21 cellular contexts compared by ENCODE assay signal in the genomic region with DNA sequence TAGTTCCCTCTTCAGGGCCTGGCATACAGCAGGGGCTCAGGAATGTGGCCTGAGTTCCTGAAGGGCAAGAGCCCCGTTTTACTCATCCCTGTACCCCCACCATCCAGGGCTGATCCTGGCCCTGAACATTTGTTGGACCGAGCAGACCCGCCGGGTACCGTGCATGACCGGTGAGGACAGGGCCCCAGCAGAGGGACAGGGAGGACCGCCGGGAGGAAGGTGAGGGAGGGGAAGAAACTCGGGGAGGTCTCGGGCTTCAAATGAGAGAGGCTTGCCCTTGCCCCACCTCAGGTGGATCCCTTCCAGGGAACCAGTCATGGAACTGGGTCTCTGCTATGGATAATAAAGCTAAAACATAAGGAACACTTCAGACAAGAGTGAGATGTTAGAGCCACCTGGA.
DNase-seq lines count a peak whose midpoint lies in the region; ATAC-seq, FAIRE-seq and TF ChIP-seq lines count a peak whose summit lies in the region.
"Had no signal": no experiment of that assay in that cellular context is flagged by ENCODE, and none has a peak within 500 bp of the region (broad histone marks: within the 10 kb centered on the region; RNA-seq: fewer than 3 reads in every experiment).

No MANE protein-coding gene starts in this region.

- H3K4me3 ChIP-seq in HEK293 (ENCODE audit: low read depth, low read length) (no peak overlapping the region), K562 (no peak overlapping the region), kidney (ENCODE audit: low read length in 2 of 2) (no peak overlapping the region)
- H3K4me3 ChIP-seq: BLaER1 had no signal

- H3K9me1 ChIP-seq in K562 (ENCODE audit: control insufficient read depth, insufficient read depth, low read length): no peaks in the 10 kb centered on the region

- TF ChIP-seq CTCF in HEK293 (tag by site-specific recombination; IDR thresholded peaks at IDR 0.05) (no peak), K562 (IDR thresholded peaks at IDR 0.05 in 2 of 3, conservative IDR thresholded peaks at IDR 0.05 in 1 of 3; ENCODE audit: insufficient read depth in 2 of 3, low read depth in 1 of 3, low read length in 3 of 3) (no peak), kidney (IDR thresholded peaks at IDR 0.05; ENCODE audit: borderline replicate concordance, extremely low read depth, insufficient read depth) (no peak)

- H3K9me3 ChIP-seq in HEK293 (ENCODE audit: control insufficient read depth, insufficient read depth, low read depth, low read length) (no peaks in the 10 kb centered on the region), K562 (replicated peaks; ENCODE audit: control insufficient read depth, insufficient read depth, low read depth, low read length) (no peaks in the 10 kb centered on the region), kidney (ENCODE audit: control insufficient read depth in 1 of 2, low read length in 2 of 2) (no peaks in the 10 kb centered on the region)
- H3K9me3 ChIP-seq: BE2C, BLaER1 had no signal

- POLR2A ChIA-PET in HEK293 (lab: Yijun Ruan, JAX) (no interaction called here), K562 (lab: Yijun Ruan, JAX) (no interaction called here)

- no peak for TF ChIP-seq EP300 in K562 (IDR thresholded peaks at IDR 0.05; ENCODE audit: low read length)

- in situ Hi-C loops in K562 (cut with MboI): no loop called here

- H3K36me3 ChIP-seq in HEK293 (ENCODE audit: control insufficient read depth in 2 of 2, insufficient read depth in 1 of 2, low read length in 2 of 2) (no peaks in the 10 kb centered on the region), K562 (ENCODE audit: control insufficient read depth, insufficient read depth, low read length) (no peaks in the 10 kb centered on the region), kidney (ENCODE audit: control insufficient read depth in 1 of 2, insufficient read depth in 2 of 2, low read length in 2 of 2) (no peaks in the 10 kb centered on the region)
- H3K36me3 ChIP-seq: BE2C, BLaER1 had no signal

- FAIRE-seq in K562 (lab: Jason Lieb, UNC) (no peak), kidney (lab: Jason Lieb, UNC) (no peak)
- FAIRE-seq: A204.1, D721Med, G401.6, GM12891, GM19239 had no signal

- TF ChIP-seq POLR2A in K562 (conservative IDR thresholded peaks at IDR 0.05): no peak

- no peak for DNase-seq in K562 (ENCODE audit: extremely low read depth in 1 of 4, low spot score in 3 of 4)
- peak; percentile 39 for DNase-seq in kidney
- no peak for DNase-seq in NCI-H1417 treated with DMSO at 0.1 percent for 48 hours (lab: John Stamatoyannopoulos, UW)
- DNase-seq in H4 (ENCODE audit: low spot score): no peak
- DNase-seq: 8988T; ACHN; BE2C; C1 segment of cervical spinal cord; CD4-positive, alpha-beta memory T cell; CD4-positive, CD25-positive, alpha-beta regulatory T cell; CD8-positive, alpha-beta memory T cell; COR-L47; DMS79 treated with DMSO at 0.1 percent for 48 hours; GF-D8 had no signal

- H3K27ac ChIP-seq in HEK293 (ENCODE audit: extremely low read depth, low read depth, low read length): no peak overlapping the region
- H3K27ac ChIP-seq in K562 (ENCODE audit: extremely low read depth, low read depth, low read length): no peak overlapping the region
- H3K27ac ChIP-seq in kidney (ENCODE audit: low read depth in 2 of 2, low read length in 2 of 2): no peak overlapping the region
- H3K27ac ChIP-seq: BLaER1 had no signal

- WGBS in K562 (ENCODE audit: insufficient coverage, low coverage, missing lambda C conversion rate): 1% methylated on average over 10 of the region's 10 CpGs

- no peak overlapping the region for H3K4me2 ChIP-seq in K562 (ENCODE audit: insufficient read depth, low read length)
- H3K4me2 ChIP-seq: BLaER1 had no signal

- peaks cover 0 to 8% of the 10 kb centered on the region in 2 experiments; a peak in 2 of 5 replicates for H3K27me3 ChIP-seq in K562 (ENCODE audit: control insufficient read depth in 2 of 2, insufficient read depth in 2 of 2, low read length in 2 of 2)
- H3K27me3 ChIP-seq: BE2C, BLaER1 had no signal

- no peak overlapping the region for H2AFZ ChIP-seq in K562 (ENCODE audit: low read depth, low read length)

- H3K4me1 ChIP-seq in HEK293 (ENCODE audit: control insufficient read depth, insufficient read depth, low read length) (no peaks in the 10 kb centered on the region), K562 (replicated peaks in 1 of 2; ENCODE audit: control insufficient read depth in 2 of 2, insufficient read depth in 2 of 2, low read length in 2 of 2) (no peaks in the 10 kb centered on the region), kidney (ENCODE audit: control insufficient read depth in 1 of 2, insufficient read depth in 1 of 2, low read depth in 1 of 2, low read length in 2 of 2) (no peaks in the 10 kb centered on the region)
- H3K4me1 ChIP-seq: BE2C had no signal

- H4K20me1 ChIP-seq in K562 (replicated peaks; ENCODE audit: control insufficient read depth, insufficient read depth, low read length): 0 out of 2 replicates have a peak, but pooled peaks cover 7% of the 10 kb centered on the region
- H4K20me1 ChIP-seq: BLaER1 had no signal

- intact Hi-C loops in K562 (cut with micrococcal nuclease) (no loop called here), kidney (cut with DNase I) (no loop called here)

- H3K9ac ChIP-seq in K562 (ENCODE audit: insufficient read depth in 1 of 2, low read depth in 2 of 2, low read length in 2 of 2) (no peak overlapping the region), kidney (ENCODE audit: low read length in 2 of 2) (no peak overlapping the region)
- H3K9ac ChIP-seq: BLaER1 had no signal

- H3K79me2 ChIP-seq in K562 (ENCODE audit: control insufficient read depth, insufficient read depth, low read length): no peaks in the 10 kb centered on the region

- BruUV-seq in K562 (replicated peaks; lab: Mats Ljungman, UMichigan): no TSS peak

- CTCF ChIA-PET in HEK293 (lab: Yijun Ruan, JAX) (interaction anchor here (4.8 kb wide), 1 partner anchor 14 kb away, joined by 21 read pairs; no protein-coding TSS in a partner anchor), K562 (lab: Yijun Ruan, JAX; ENCODE audit: low intra/inter-chr PET ratio) (no interaction called here)

- ATAC-seq in K562: no peak

- no peak for TF ChIP-seq RAD21 in K562 (CRISPR knock-in tag; conservative IDR thresholded peaks at IDR 0.05 in 1 of 2, IDR thresholded peaks at IDR 0.05 in 1 of 2)

TF ChIP-seq in HEK293, 187 proteins besides CTCF, POLR2A, EP300 and RAD21:
- TF ChIP-seq, protein P1, sequence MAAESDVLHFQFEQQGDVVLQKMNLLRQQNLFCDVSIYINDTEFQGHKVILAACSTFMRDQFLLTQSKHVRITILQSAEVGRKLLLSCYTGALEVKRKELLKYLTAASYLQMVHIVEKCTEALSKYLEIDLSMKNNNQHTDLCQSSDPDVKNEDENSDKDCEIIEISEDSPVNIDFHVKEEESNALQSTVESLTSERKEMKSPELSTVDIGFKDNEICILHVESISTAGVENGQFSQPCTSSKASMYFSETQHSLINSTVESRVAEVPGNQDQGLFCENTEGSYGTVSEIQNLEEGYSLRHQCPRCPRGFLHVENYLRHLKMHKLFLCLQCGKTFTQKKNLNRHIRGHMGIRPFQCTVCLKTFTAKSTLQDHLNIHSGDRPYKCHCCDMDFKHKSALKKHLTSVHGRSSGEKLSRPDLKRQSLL (tag by site-specific recombination; IDR thresholded peaks at IDR 0.05): 0 out of 2 replicates have a peak, but pooled peaks have one; percentile 45
- TF ChIP-seq ZNF146 (tag by site-specific recombination; IDR thresholded peaks at IDR 0.05): no peak

TF ChIP-seq in K562, 482 proteins besides CTCF, POLR2A, EP300 and RAD21:
- TF ChIP-seq ZNF263 (CRISPR knock-in tag; IDR thresholded peaks at IDR 0.05; ENCODE audit: borderline replicate concordance) (peak; percentile 70), ZNF57 (CRISPR knock-in tag; IDR thresholded peaks at IDR 0.05) (no peak)
